In the genomic region with DNA sequence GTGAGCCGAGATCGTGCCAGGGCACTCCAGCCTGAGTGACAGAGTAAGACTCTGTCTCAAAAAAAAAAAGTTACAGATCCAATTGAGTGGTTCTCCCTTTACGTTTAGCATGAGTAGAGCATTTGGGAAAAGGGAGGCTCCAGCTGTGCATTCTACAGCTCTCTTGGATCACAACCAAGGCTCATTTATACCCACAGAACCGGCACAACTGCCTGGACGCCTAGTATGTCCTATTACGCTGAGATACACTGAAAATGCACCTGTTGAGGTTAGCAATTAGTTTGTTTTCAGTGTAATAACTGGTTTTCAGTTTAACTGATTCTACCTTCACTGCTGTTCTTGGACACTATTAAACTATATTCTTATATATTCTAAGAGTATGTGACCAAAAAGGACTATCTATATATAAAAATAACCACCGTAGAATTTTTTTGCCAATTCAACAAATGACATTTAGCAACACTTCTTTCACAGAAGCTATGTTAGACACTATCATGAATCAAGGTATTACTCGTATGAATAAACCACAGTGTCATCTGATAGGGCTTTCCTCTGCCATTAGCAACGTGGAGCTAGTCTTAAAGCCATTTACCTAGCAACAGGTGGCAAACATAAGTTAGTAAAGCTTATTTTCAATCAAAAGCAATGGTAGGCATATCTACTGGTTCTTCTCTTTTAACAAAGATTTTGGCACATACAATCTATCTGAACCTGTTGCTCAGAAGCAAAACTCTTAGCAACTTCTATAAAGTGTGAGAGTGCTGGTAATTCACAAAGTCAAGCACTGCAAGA, we compare ENCODE assay signal across 9 cellular contexts. TPM values are rescaled to one million over a fixed set of nuclear protein-coding genes. Genes with fewer than 3 reads are reported as not detected.
A peak's percentile ranks its signal among the peaks of the same experiment; 100 is the strongest.
DNase-seq lines count a peak whose midpoint lies in the region; ATAC-seq and TF ChIP-seq lines count a peak whose summit lies in the region.
"Had no signal": no experiment of that assay in that cellular context is flagged by ENCODE, and none has a peak within 500 bp of the region (broad histone marks: within the 10 kb centered on the region; RNA-seq: fewer than 3 reads in every experiment).

No MANE protein-coding gene starts in this region.

- H3K4me1 Mint-ChIP-seq in activated T-cell treated with anti-CD3 and anti-CD28 coated beads, Interleukin-2, amount 50 U/mL, for 72 hours (ENCODE audit: low read depth) = peaks cover 51% of the 10 kb centered on the region
- peaks cover 45% of the 10 kb centered on the region for H3K4me1 Mint-ChIP-seq in activated T-helper 1 cell treated with anti-CD3 and anti-CD28 coated beads, Interleukin-12 subunit alpha, Interleukin-12 subunit beta, Interleukin-2, Interleukin-4 antibody, amounts not matched to agents 30 ng/mL and 10 ng/mL and 1 ng/mL, durations not matched to agents 14 hours and 24 hours and 36 hours (ENCODE audit: low read depth)

- peak overlapping the region; percentile 97 to 98 for H3K27ac ChIP-seq in tibial artery

- H3K4me3 ChIP-seq in tibial artery = peak overlapping the region; percentile 84 to 98

- H3K4me1 ChIP-seq in tibial artery = peaks cover 0 to 47% (median 25%) of the 10 kb centered on the region in 4 donors

- ATAC-seq in activated T-cell treated with anti-CD3 and anti-CD28 coated beads, Interleukin-2, amount 50 U/mL, for 72 hours (replicated peaks in 1 of 2) = no peak
- ATAC-seq in GM19351 (IDR thresholded peaks at IDR 0.05; ENCODE audit: unreplicated experiment) = no peak

- no peaks in the 10 kb centered on the region for H3K27me3 Mint-ChIP-seq in activated T-cell treated with anti-CD3 and anti-CD28 coated beads, Interleukin-2, amount 50 U/mL, for 72 hours (ENCODE audit: low read depth)
- no peaks in the 10 kb centered on the region for H3K27me3 Mint-ChIP-seq in activated T-helper 1 cell treated with anti-CD3 and anti-CD28 coated beads, Interleukin-12 subunit alpha, Interleukin-12 subunit beta, Interleukin-2, Interleukin-4 antibody, amounts not matched to agents 30 ng/mL and 10 ng/mL and 1 ng/mL, durations not matched to agents 14 hours and 24 hours and 36 hours (ENCODE audit: insufficient read depth)

- H3K36me3 Mint-ChIP-seq in activated T-cell treated with anti-CD3 and anti-CD28 coated beads, Interleukin-2, amount 50 U/mL, for 72 hours (ENCODE audit: insufficient read depth in 2 of 2) = peaks cover 22 to 26% of the 10 kb centered on the region in 2 donors
- H3K36me3 Mint-ChIP-seq in activated T-helper 1 cell treated with anti-CD3 and anti-CD28 coated beads, Interleukin-12 subunit alpha, Interleukin-12 subunit beta, Interleukin-2, Interleukin-4 antibody, amounts not matched to agents 30 ng/mL and 10 ng/mL and 1 ng/mL, durations not matched to agents 14 hours and 24 hours and 36 hours (ENCODE audit: low read depth) = peaks cover 29% of the 10 kb centered on the region

- intact Hi-C loops in activated T-helper 1 cell treated with anti-CD3 and anti-CD28 coated beads, Interleukin-12 subunit alpha, Interleukin-12 subunit beta, Interleukin-2, Interleukin-4 antibody, amounts not matched to agents 30 ng/mL and 10 ng/mL and 1 ng/mL, durations not matched to agents 14 hours and 24 hours and 36 hours (cut with micrococcal nuclease) = loop anchor here (5.0 to 10.0 kb wide), 2 partner anchors 162 to 1990 kb away; no protein-coding TSS in a partner anchor
- intact Hi-C loops in tibial artery (cut with DNase I; ENCODE audit: low total_unique reads) = loop anchor here (10.0 kb wide), 2 partner anchors 72 to 758 kb away; partner anchors contain the start of gene ZNF827

- peaks cover 0 to 5% (median 0%) of the 10 kb centered on the region in 3 donors for H3K36me3 ChIP-seq in tibial artery

- TF ChIP-seq CTCF in tibial artery (IDR thresholded peaks at IDR 0.05) = no peak

- H3K27me3 ChIP-seq in tibial artery = no peaks in the 10 kb centered on the region

- H3K9me3 Mint-ChIP-seq in activated T-cell treated with anti-CD3 and anti-CD28 coated beads, Interleukin-2, amount 50 U/mL, for 72 hours = no peaks in the 10 kb centered on the region
- no peaks in the 10 kb centered on the region for H3K9me3 Mint-ChIP-seq in activated T-helper 1 cell treated with anti-CD3 and anti-CD28 coated beads, Interleukin-12 subunit alpha, Interleukin-12 subunit beta, Interleukin-2, Interleukin-4 antibody, amounts not matched to agents 30 ng/mL and 10 ng/mL and 1 ng/mL, durations not matched to agents 14 hours and 24 hours and 36 hours

- DNase-seq in activated T-cell treated with anti-CD3 and anti-CD28 coated beads, Interleukin-2, amount 50 U/mL, for 72 hours = no peak
- no peak for DNase-seq in activated T-cell treated with anti-CD3 and anti-CD28 coated beads, Interleukin-2, amount 50 U/mL, for 1 hour
- DNase-seq in activated T-helper 1 cell treated with anti-CD3 and anti-CD28 coated beads, Interleukin-12 subunit alpha, Interleukin-12 subunit beta, Interleukin-2, Interleukin-4 antibody, amounts not matched to agents 30 ng/mL and 10 ng/mL and 1 ng/mL, durations not matched to agents 14 hours and 24 hours and 36 hours (ENCODE audit: low spot score) = no peak
- DNase-seq in kidney tubule cell (ENCODE audit: low spot score) (peak; percentile 52), tibial artery (no peak), DMS79 treated with DMSO at 0.1 percent for 48 hours (lab: John Stamatoyannopoulos, UW) (no peak)
- no peak for DNase-seq in activated CD8-positive, alpha-beta memory T cell treated with anti-CD3 and anti-CD28 coated beads, Interleukin-2, amount 50 U/mL, for 4 hours
- DNase-seq: activated CD8-positive, alpha-beta memory T cell treated with anti-CD3 and anti-CD28 coated beads for 24 hours had no signal

- peak overlapping the region; percentile 94 for H3K27ac Mint-ChIP-seq in activated T-cell treated with anti-CD3 and anti-CD28 coated beads, Interleukin-2, amount 50 U/mL, for 72 hours
- peak overlapping the region; percentile 61 for H3K27ac Mint-ChIP-seq in activated T-helper 1 cell treated with anti-CD3 and anti-CD28 coated beads, Interleukin-12 subunit alpha, Interleukin-12 subunit beta, Interleukin-2, Interleukin-4 antibody, amounts not matched to agents 30 ng/mL and 10 ng/mL and 1 ng/mL, durations not matched to agents 14 hours and 24 hours and 36 hours

- peak overlapping the region; percentile 96 to 99 for H3K4me3 Mint-ChIP-seq in activated T-cell treated with anti-CD3 and anti-CD28 coated beads, Interleukin-2, amount 50 U/mL, for 72 hours
- peak overlapping the region; percentile 99 for H3K4me3 Mint-ChIP-seq in activated T-helper 1 cell treated with anti-CD3 and anti-CD28 coated beads, Interleukin-12 subunit alpha, Interleukin-12 subunit beta, Interleukin-2, Interleukin-4 antibody, amounts not matched to agents 30 ng/mL and 10 ng/mL and 1 ng/mL, durations not matched to agents 14 hours and 24 hours and 36 hours

- no peaks in the 10 kb centered on the region for H3K9me3 ChIP-seq in tibial artery

RNA-seq across cellular contexts. Expression of gene OTUD4, which starts 3.6 kb away (rescaled TPM):
- 10 to 100 TPM; 50.0 to 67.3 TPM for total RNA-seq in activated T-cell treated with anti-CD3 and anti-CD28 coated beads, Interleukin-2, amount 50 U/mL, for 72 hours
- 76.9 and 80.9 TPM in 2 replicates for total RNA-seq in activated T-helper 1 cell treated with anti-CD3 and anti-CD28 coated beads, Interleukin-12 subunit alpha, Interleukin-12 subunit beta, Interleukin-2, Interleukin-4 antibody, amounts not matched to agents 30 ng/mL and 10 ng/mL and 1 ng/mL, durations not matched to agents 14 hours and 24 hours and 36 hours
